In the genomic region with DNA sequence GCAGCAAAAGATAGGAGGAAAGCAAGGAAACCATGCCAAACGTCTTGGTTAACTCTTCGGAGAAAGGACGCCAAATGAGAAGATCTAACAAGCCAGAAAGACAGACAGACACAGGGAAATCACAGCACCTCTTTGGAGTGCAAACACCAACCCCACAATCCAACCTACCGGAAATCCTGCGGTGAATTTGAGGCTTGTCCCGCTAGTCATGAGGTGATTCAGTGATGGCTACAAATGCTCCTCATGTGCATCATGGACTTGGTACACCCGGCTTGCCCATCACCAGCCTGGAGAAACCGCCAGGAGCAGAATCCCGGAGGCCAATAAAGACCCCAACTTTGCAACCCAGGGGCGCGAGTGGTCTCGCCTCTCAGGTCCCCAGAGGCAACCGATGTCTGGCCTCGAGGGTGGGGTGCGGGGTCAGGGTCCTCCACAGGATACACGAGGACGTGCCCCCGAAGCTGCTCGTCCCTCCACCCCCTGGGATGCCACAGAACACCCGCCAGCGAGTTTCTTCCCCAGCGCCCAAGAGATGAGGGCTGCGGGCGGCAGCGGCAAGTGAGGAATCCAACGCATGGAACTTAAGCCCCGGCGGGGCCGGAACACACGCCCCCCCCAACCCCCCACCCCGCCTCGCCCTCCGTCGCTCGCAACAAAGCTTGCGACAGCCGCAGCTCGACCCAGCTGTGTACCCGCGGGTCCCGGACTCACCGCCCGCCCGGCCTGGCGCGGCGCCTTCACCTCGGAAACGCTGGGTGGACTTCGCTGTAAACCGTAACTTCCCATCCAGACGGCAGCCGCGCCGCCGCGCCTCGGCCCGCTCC, we compare ENCODE assay signal across 8 cellular contexts. TPM values are rescaled to one million over a fixed set of nuclear protein-coding genes. Genes with fewer than 3 reads are reported as not detected.
A peak's percentile ranks its signal among the peaks of the same experiment; 100 is the strongest.
DNase-seq lines count a peak whose midpoint lies in the region; ATAC-seq and TF ChIP-seq lines count a peak whose summit lies in the region.
"Not testable (repeated sequence)": the region's sequence is repeated elsewhere in the genome, so short reads cannot be mapped to it uniquely, and the experiment has no call there.

No MANE protein-coding gene starts in this region.

- H3K9ac ChIP-seq in NT2/D1 (ENCODE audit: insufficient read length, low read depth), result peak overlapping the region; percentile 76

- intact Hi-C loops in lower lobe of right lung (cut with DNase I), result not testable (repeated sequence)

- H3K27ac ChIP-seq in lower lobe of right lung, result not testable (repeated sequence)

- H3K9me3 ChIP-seq in NT2/D1 (ENCODE audit: insufficient read depth, low read length); lower lobe of right lung: not testable (repeated sequence)

- peak; percentile 48 for DNase-seq in AG10803 (ENCODE audit: low read depth)
- DNase-seq in NT2/D1 (ENCODE audit: low read depth, low spot score); lower lobe of right lung: not testable (repeated sequence)
- DNase-seq in activated CD8-positive, alpha-beta memory T cell treated with anti-CD3 and anti-CD28 coated beads, Interleukin-2, amount 50 U/mL, for 48 hours, result peak; percentile 66
- peak; percentile 29 to 36 (median 33) for DNase-seq in effector memory CD8-positive, alpha-beta T cell
- peak; percentile 38 for DNase-seq in stimulated activated CD4-positive, alpha-beta T cell treated with anti-CD3 and anti-CD28 coated beads, Interleukin-1b, Interleukin-23, amount 100 ng/mL, for 48 hours

- H3K36me3 Mint-ChIP-seq in effector memory CD8-positive, alpha-beta T cell (ENCODE audit: insufficient read depth), result not testable (repeated sequence)

- H3K27ac Mint-ChIP-seq in effector memory CD8-positive, alpha-beta T cell, result peak overlapping the region; percentile 80 to 85

- H3K4me1 ChIP-seq in NT2/D1 (ENCODE audit: insufficient read depth, insufficient read length); lower lobe of right lung: not testable (repeated sequence)

- H3K27me3 Mint-ChIP-seq in effector memory CD8-positive, alpha-beta T cell, result peaks cover 29 to 36% of the 10 kb centered on the region in 2 donors

- H3K4me1 Mint-ChIP-seq in effector memory CD8-positive, alpha-beta T cell (ENCODE audit: low read depth in 2 of 2), result peaks cover 9 to 11% of the 10 kb centered on the region in 2 donors

- not testable (repeated sequence) for TF ChIP-seq CTCF in AG10803 (conservative IDR thresholded peaks at IDR 0.05; ENCODE audit: low read length); lower lobe of right lung (IDR thresholded peaks at IDR 0.05)

- peak overlapping the region; percentile 93 to 96 for H3K4me3 Mint-ChIP-seq in effector memory CD8-positive, alpha-beta T cell

- H3K27me3 ChIP-seq in NT2/D1 (ENCODE audit: insufficient read depth, insufficient read length), result peaks cover 43% of the 10 kb centered on the region
- H3K27me3 ChIP-seq in lower lobe of right lung (ENCODE audit: low read depth), result peaks cover 29% of the 10 kb centered on the region

- peaks cover 4 to 10% of the 10 kb centered on the region in 2 donors for H3K9me3 Mint-ChIP-seq in effector memory CD8-positive, alpha-beta T cell

- H3K36me3 ChIP-seq in NT2/D1 (ENCODE audit: insufficient read depth, insufficient read length, low read length); lower lobe of right lung: not testable (repeated sequence)

- H3K4me3 ChIP-seq in AG10803 (ENCODE audit: low read length) (peak overlapping the region; percentile 71), NT2/D1 (ENCODE audit: insufficient read length, low read depth) (peak overlapping the region; percentile 56), lower lobe of right lung (peak overlapping the region; percentile 64)

- ATAC-seq in GM19351 (IDR thresholded peaks at IDR 0.05; ENCODE audit: unreplicated experiment) (peak; percentile 60), HG03064 (IDR thresholded peaks at IDR 0.05; ENCODE audit: low read depth, unreplicated experiment) (peak; percentile 62), lower lobe of right lung (peak; percentile 91 to 96)
- peak; percentile 78 for ATAC-seq in effector memory CD8-positive, alpha-beta T cell (replicated peaks)

RNA-seq across cellular contexts. Expression of a gene that starts 0.6 kb away (rescaled TPM):
- 2.4 TPM for total RNA-seq in lower lobe of right lung
